Comparison of ENCODE assay signal across 27 cellular contexts in genomic region chr20:53382263-53382844, GRCh38.
"Had no signal": no experiment of that assay in that cellular context is flagged by ENCODE, and none has a peak within 500 bp of the region (broad histone marks: within the 10 kb centered on the region; RNA-seq: fewer than 3 reads in every experiment).

No MANE protein-coding gene starts in this region.

- H3K4me1 ChIP-seq: ascending aorta, foreskin keratinocyte, left lung had no signal

- H3K4me3 ChIP-seq: adrenal gland, ascending aorta, left lung, tibial nerve had no signal

- H3K27me3 ChIP-seq: adrenal gland, ascending aorta, brain microvascular endothelial cell, foreskin keratinocyte, left lung, tibial nerve had no signal

- H3K4me1 Mint-ChIP-seq: activated CD8-positive, alpha-beta memory T cell treated with anti-CD3 and anti-CD28 coated beads, Interleukin-2, amount 10 ng/mL, durations not matched to agents 7 days and 5 days; memory B cell; stimulated activated effector memory CD8-positive, alpha-beta T cell treated with anti-CD3 and anti-CD28 coated beads, Interleukin-12 subunit alpha, Interleukin-12 subunit beta, amount 100 ng/mL, for 72 hours had no signal

- H3K27ac ChIP-seq: adrenal gland, ascending aorta, brain microvascular endothelial cell, foreskin keratinocyte, left lung, parathyroid adenoma, tibial nerve, VCaP had no signal

- H3K36me3 ChIP-seq: adrenal gland, ascending aorta, brain microvascular endothelial cell, left lung, tibial nerve had no signal

- H3K9me3 Mint-ChIP-seq: activated CD4-positive, alpha-beta T cell treated with anti-CD3 and anti-CD28 coated beads, Interleukin-2, amount 10 ng/mL, durations not matched to agents 7 days and 5 days; activated CD8-positive, alpha-beta T cell treated with anti-CD3 and anti-CD28 coated beads for 36 hours; memory B cell; nephron progenitor cell; stimulated activated effector memory CD8-positive, alpha-beta T cell treated with anti-CD3 and anti-CD28 coated beads, Interleukin-12 subunit alpha, Interleukin-12 subunit beta, amount 100 ng/mL, for 72 hours; T-helper 2 cell treated with Interferon-gamma antibody and Interleukin-4, amounts not matched to agents 5 μg/mL and 100 μg/mL, for 36 hours had no signal

- H3K36me3 Mint-ChIP-seq: activated CD8-positive, alpha-beta memory T cell treated with anti-CD3 and anti-CD28 coated beads, Interleukin-2, amount 10 ng/mL, durations not matched to agents 7 days and 5 days; activated naive CD8-positive, alpha-beta T cell; memory B cell; stimulated activated effector memory CD8-positive, alpha-beta T cell treated with anti-CD3 and anti-CD28 coated beads, Interleukin-12 subunit alpha, Interleukin-12 subunit beta, amount 100 ng/mL, for 72 hours had no signal

- H3K27me3 Mint-ChIP-seq: activated CD4-positive, alpha-beta T cell treated with anti-CD3 and anti-CD28 coated beads, Interleukin-2, amount 10 ng/mL, durations not matched to agents 7 days and 5 days; activated CD8-positive, alpha-beta T cell treated with anti-CD3 and anti-CD28 coated beads for 36 hours; activated naive CD8-positive, alpha-beta T cell; memory B cell; stimulated activated naive CD8-positive, alpha-beta T cell treated with anti-CD3 and anti-CD28 coated beads, Interleukin-15, amount 100 ng/mL, for 72 hours had no signal

- DNase-seq: activated CD4-positive, alpha-beta T cell treated with anti-CD3 and anti-CD28 coated beads, Interleukin-2, amount 10 ng/mL, durations not matched to agents 7 days and 5 days; activated CD8-positive, alpha-beta memory T cell treated with anti-CD3 and anti-CD28 coated beads, Interleukin-2, amount 10 ng/mL, durations not matched to agents 7 days and 5 days; activated CD8-positive, alpha-beta T cell treated with anti-CD3 and anti-CD28 coated beads for 36 hours; activated effector memory CD4-positive, alpha-beta T cell treated with anti-CD3 and anti-CD28 coated beads, Interleukin-2, amount 50 U/mL, for 16 hours; activated T-cell treated with anti-CD3 and anti-CD28 coated beads for 4 hours; adrenal gland; brain microvascular endothelial cell; central memory CD4-positive, alpha-beta T cell; effector memory CD4-positive, alpha-beta T cell; kidney; left lung; nephron progenitor cell; nucleus accumbens; small intestine; stimulated activated CD4-positive, alpha-beta T cell treated with anti-CD3 and anti-CD28 coated beads, Interleukin-2, amount 100 ng/mL, for 24 hours; stimulated activated naive CD8-positive, alpha-beta T cell treated with anti-CD3 and anti-CD28 coated beads, Interleukin-15, amount 100 ng/mL, for 72 hours had no signal

- H3K27ac Mint-ChIP-seq: activated CD4-positive, alpha-beta T cell treated with anti-CD3 and anti-CD28 coated beads, Interleukin-2, amount 10 ng/mL, durations not matched to agents 7 days and 5 days; activated CD8-positive, alpha-beta memory T cell treated with anti-CD3 and anti-CD28 coated beads, Interleukin-2, amount 10 ng/mL, durations not matched to agents 7 days and 5 days; activated CD8-positive, alpha-beta T cell treated with anti-CD3 and anti-CD28 coated beads for 36 hours; activated naive CD8-positive, alpha-beta T cell; memory B cell; nephron progenitor cell; stimulated activated effector memory CD8-positive, alpha-beta T cell treated with anti-CD3 and anti-CD28 coated beads, Interleukin-12 subunit alpha, Interleukin-12 subunit beta, amount 100 ng/mL, for 72 hours; stimulated activated naive CD8-positive, alpha-beta T cell treated with anti-CD3 and anti-CD28 coated beads, Interleukin-15, amount 100 ng/mL, for 72 hours; T-helper 2 cell treated with Interferon-gamma antibody and Interleukin-4, amounts not matched to agents 5 μg/mL and 100 μg/mL, for 36 hours had no signal

- H3K4me3 Mint-ChIP-seq: activated CD4-positive, alpha-beta T cell treated with anti-CD3 and anti-CD28 coated beads, Interleukin-2, amount 10 ng/mL, durations not matched to agents 7 days and 5 days; activated CD8-positive, alpha-beta memory T cell treated with anti-CD3 and anti-CD28 coated beads, Interleukin-2, amount 10 ng/mL, durations not matched to agents 7 days and 5 days; activated CD8-positive, alpha-beta T cell treated with anti-CD3 and anti-CD28 coated beads for 36 hours; activated naive CD8-positive, alpha-beta T cell; memory B cell; nephron progenitor cell; stimulated activated effector memory CD8-positive, alpha-beta T cell treated with anti-CD3 and anti-CD28 coated beads, Interleukin-12 subunit alpha, Interleukin-12 subunit beta, amount 100 ng/mL, for 72 hours; stimulated activated naive CD8-positive, alpha-beta T cell treated with anti-CD3 and anti-CD28 coated beads, Interleukin-15, amount 100 ng/mL, for 72 hours; T-helper 2 cell treated with Interferon-gamma antibody and Interleukin-4, amounts not matched to agents 5 μg/mL and 100 μg/mL, for 36 hours had no signal

- ATAC-seq: activated CD4-positive, CD25-positive, alpha-beta regulatory T cell treated with anti-CD3 and anti-CD28 coated beads, Interleukin-2, amount 50 U/mL, for 24 hours; activated CD8-positive, alpha-beta memory T cell treated with anti-CD3 and anti-CD28 coated beads, Interleukin-2, amount 10 ng/mL, durations not matched to agents 7 days and 5 days; activated CD8-positive, alpha-beta T cell treated with anti-CD3 and anti-CD28 coated beads for 36 hours; left lung; sciatic nerve; stimulated activated effector memory CD8-positive, alpha-beta T cell treated with anti-CD3 and anti-CD28 coated beads, Interleukin-12 subunit alpha, Interleukin-12 subunit beta, amount 100 ng/mL, for 72 hours; stimulated activated naive CD8-positive, alpha-beta T cell treated with anti-CD3 and anti-CD28 coated beads, Interleukin-15, amount 100 ng/mL, for 72 hours had no signal

- H3K9me3 ChIP-seq: adrenal gland, ascending aorta, left lung, tibial nerve had no signal
